9 cellular contexts compared by ENCODE assay signal in the genomic region with DNA sequence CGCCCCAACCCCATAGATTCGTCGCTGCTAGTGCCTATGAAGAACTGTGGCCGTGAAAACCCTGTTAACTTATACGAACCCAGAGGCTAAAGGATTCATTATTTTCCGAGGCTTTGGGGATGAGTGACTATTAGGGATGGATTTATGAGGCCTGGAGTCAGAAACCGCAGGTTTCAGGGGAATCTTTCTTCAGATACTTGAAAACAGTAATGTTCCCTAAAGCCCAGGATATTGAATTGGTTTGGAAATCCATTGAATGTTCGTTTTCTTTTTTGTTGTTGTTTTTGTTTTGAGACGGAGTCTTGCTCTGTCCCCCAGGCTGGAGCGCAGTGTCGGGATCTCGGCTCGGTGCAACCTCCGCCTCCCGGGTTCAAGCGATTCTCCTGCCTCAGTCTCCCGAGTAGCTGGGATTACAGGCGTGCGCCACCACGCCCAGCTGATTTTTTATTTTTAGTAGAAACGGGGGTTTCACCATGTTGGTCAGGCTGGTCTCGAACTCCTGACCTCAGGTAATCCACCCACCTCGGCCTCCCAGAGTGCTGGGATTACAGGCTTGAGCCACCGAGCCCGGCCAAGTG. TPM values are rescaled to one million over a fixed set of nuclear protein-coding genes. Genes with fewer than 3 reads are reported as not detected.
DNase-seq lines count a peak whose midpoint lies in the region; ATAC-seq and TF ChIP-seq lines count a peak whose summit lies in the region.
"Not testable (repeated sequence)": the region's sequence is repeated elsewhere in the genome, so short reads cannot be mapped to it uniquely, and the experiment has no call there.
"Had no signal": no experiment of that assay in that cellular context is flagged by ENCODE, and none has a peak within 500 bp of the region (broad histone marks: within the 10 kb centered on the region; RNA-seq: fewer than 3 reads in every experiment).

No MANE protein-coding gene starts in this region.

- TF ChIP-seq CTCF in GM06990 (IDR thresholded peaks at IDR 0.05; ENCODE audit: insufficient read depth, low read length, poor library complexity, severe bottlenecking); OCI-LY1 (IDR thresholded peaks at IDR 0.05; ENCODE audit: low read length); gastroesophageal sphincter (IDR thresholded peaks at IDR 0.05); retinal pigment epithelial cell (conservative IDR thresholded peaks at IDR 0.05; ENCODE audit: low read depth, low read length); upper lobe of right lung (IDR thresholded peaks at IDR 0.05): not testable (repeated sequence)

- 15 to 17% methylated on average over 16 to 25 of the region's 25 CpGs for WGBS in gastroesophageal sphincter (ENCODE audit: low coverage in 1 of 2), 2 donors
- WGBS in mesodermal cell (ENCODE audit: insufficient coverage in 2 of 2), 2 experiments: 29 to 35% methylated on average over 13 to 20 of the region's 25 CpGs

- not testable (repeated sequence) for H3K27me3 ChIP-seq in GM06990 (replicated peaks; ENCODE audit: control insufficient read depth, insufficient read depth, low read length); OCI-LY1 (ENCODE audit: insufficient read depth, low read length); gastroesophageal sphincter; upper lobe of right lung

- H3K79me2 ChIP-seq in OCI-LY1 (ENCODE audit: insufficient read depth, low read length): peaks cover 21% of the 10 kb centered on the region

- H3K27ac ChIP-seq in OCI-LY1 (ENCODE audit: low read depth, low read length, poor library complexity, severe bottlenecking) (peak overlapping the region; percentile 93), caudate nucleus (ENCODE audit: low read depth, low read length) (peak overlapping the region; percentile 96), gastroesophageal sphincter (peak overlapping the region; percentile 88 to 99 (median 94)), mesodermal cell (ENCODE audit: low read depth, low read length, severe bottlenecking) (peak overlapping the region; percentile 91), upper lobe of right lung (peak overlapping the region; percentile 99)

- intact Hi-C loops in upper lobe of right lung (cut with DNase I): not testable (repeated sequence)

- not testable (repeated sequence) for H3K9me2 ChIP-seq in OCI-LY1 (ENCODE audit: low read depth, low read length)

- peak overlapping the region; percentile 92 for H3K9ac ChIP-seq in OCI-LY1 (ENCODE audit: low read length)

- H2AFZ ChIP-seq in OCI-LY1 (ENCODE audit: low read length): not testable (repeated sequence)

- TF ChIP-seq EP300 in gastroesophageal sphincter (IDR thresholded peaks at IDR 0.05): not testable (repeated sequence)

- not testable (repeated sequence) for TF ChIP-seq POLR2A in gastroesophageal sphincter (IDR thresholded peaks at IDR 0.05)

- not testable (repeated sequence) for ATAC-seq in gastroesophageal sphincter, upper lobe of right lung

- H3K4me1 ChIP-seq in OCI-LY1 (ENCODE audit: insufficient read depth, low read length, severe bottlenecking): peaks cover 30% of the 10 kb centered on the region
- H3K4me1 ChIP-seq in gastroesophageal sphincter: peaks cover 0 to 48% (median 10%) of the 10 kb centered on the region in 3 donors
- not testable (repeated sequence) for H3K4me1 ChIP-seq in mesodermal cell (ENCODE audit: control insufficient read depth, insufficient read depth, low read length, poor library complexity, severe bottlenecking)
- peaks cover 15% of the 10 kb centered on the region for H3K4me1 ChIP-seq in upper lobe of right lung

- not testable (repeated sequence) for DNase-seq in GM06990 (ENCODE audit: extremely low read depth, insufficient read length); caudate nucleus (lab: John Stamatoyannopoulos, UW); retinal pigment epithelial cell (ENCODE audit: low read depth); upper lobe of right lung
- peak; percentile 61 for DNase-seq in activated CD8-positive, alpha-beta memory T cell treated with anti-CD3 and anti-CD28 coated beads, Interleukin-2, amount 50 U/mL, for 48 hours

- H3K36me3 ChIP-seq in GM06990 (ENCODE audit: control insufficient read depth, insufficient read depth, low read length): peaks cover 16% of the 10 kb centered on the region
- H3K36me3 ChIP-seq in OCI-LY1 (ENCODE audit: insufficient read depth, low read length): peaks cover 45% of the 10 kb centered on the region
- peaks cover 6 to 39% of the 10 kb centered on the region in 2 donors for H3K36me3 ChIP-seq in gastroesophageal sphincter
- H3K36me3 ChIP-seq in mesodermal cell (ENCODE audit: control insufficient read depth, insufficient read depth, low read length): peaks cover 47% of the 10 kb centered on the region
- peaks cover 46% of the 10 kb centered on the region for H3K36me3 ChIP-seq in upper lobe of right lung

- not testable (repeated sequence) for H3K9me3 ChIP-seq in OCI-LY1 (ENCODE audit: low read length); gastroesophageal sphincter; mesodermal cell (ENCODE audit: control insufficient read depth, low read length); upper lobe of right lung

- H3K4me2 ChIP-seq in OCI-LY1 (ENCODE audit: low read length): peak overlapping the region; percentile 80

- H3K4me3 ChIP-seq in GM06990 (replicated peaks; ENCODE audit: low read depth, low read length) (peak overlapping the region; percentile 81), OCI-LY1 (ENCODE audit: low read depth, low read length, poor library complexity, severe bottlenecking) (peak overlapping the region; percentile 93), gastroesophageal sphincter (peak overlapping the region; percentile 64 to 68), mesodermal cell (ENCODE audit: extremely low read depth, insufficient read depth, low read length, poor library complexity, severe bottlenecking) (peak overlapping the region; percentile 67), retinal pigment epithelial cell (ENCODE audit: low read length) (peak overlapping the region; percentile 94), upper lobe of right lung (peak overlapping the region; percentile 87)

- H4K20me1 ChIP-seq in OCI-LY1 (ENCODE audit: insufficient read depth, low read length): not testable (repeated sequence)

- not testable (repeated sequence) for H3F3A ChIP-seq in OCI-LY1 (ENCODE audit: insufficient read depth, low read length)

RNA-seq across cellular contexts. Expression of a gene that starts 0.9 kb away (rescaled TPM):
- total RNA-seq in gastroesophageal sphincter (100 to 1,000 TPM in 1 of 4 donors, 10 to 100 TPM in 3; 61.1 to 106 (median 87.9) TPM), upper lobe of right lung (64.9 TPM)
- 77.5 TPM for polyA plus RNA-seq in mesodermal cell (2013, experiment 1 of 2)
- 78.3 TPM for polyA plus RNA-seq in mesodermal cell (2013, experiment 2 of 2)

RNA-seq across cellular contexts. Expression of a gene that starts 35.5 kb away (rescaled TPM):
- total RNA-seq in gastroesophageal sphincter: not detected
- 0.55 TPM for polyA plus RNA-seq in mesodermal cell (2013, experiment 1 of 2)
- polyA plus RNA-seq in mesodermal cell (2013, experiment 2 of 2): 0.91 TPM
- total RNA-seq in upper lobe of right lung: 5.0 TPM
- total RNA-seq: LHCN-M2 had no signal

RNA-seq across cellular contexts. Expression of a gene that starts 49.0 kb away (rescaled TPM):
- 10 to 100 TPM; 23.3 to 37.9 (median 36.8) TPM for total RNA-seq in gastroesophageal sphincter
- polyA plus RNA-seq in mesodermal cell (2013, experiment 1 of 2): 86.7 TPM
- 71.4 TPM for polyA plus RNA-seq in mesodermal cell (2013, experiment 2 of 2)
- total RNA-seq in upper lobe of right lung: 63.7 TPM
